In the genomic region with DNA sequence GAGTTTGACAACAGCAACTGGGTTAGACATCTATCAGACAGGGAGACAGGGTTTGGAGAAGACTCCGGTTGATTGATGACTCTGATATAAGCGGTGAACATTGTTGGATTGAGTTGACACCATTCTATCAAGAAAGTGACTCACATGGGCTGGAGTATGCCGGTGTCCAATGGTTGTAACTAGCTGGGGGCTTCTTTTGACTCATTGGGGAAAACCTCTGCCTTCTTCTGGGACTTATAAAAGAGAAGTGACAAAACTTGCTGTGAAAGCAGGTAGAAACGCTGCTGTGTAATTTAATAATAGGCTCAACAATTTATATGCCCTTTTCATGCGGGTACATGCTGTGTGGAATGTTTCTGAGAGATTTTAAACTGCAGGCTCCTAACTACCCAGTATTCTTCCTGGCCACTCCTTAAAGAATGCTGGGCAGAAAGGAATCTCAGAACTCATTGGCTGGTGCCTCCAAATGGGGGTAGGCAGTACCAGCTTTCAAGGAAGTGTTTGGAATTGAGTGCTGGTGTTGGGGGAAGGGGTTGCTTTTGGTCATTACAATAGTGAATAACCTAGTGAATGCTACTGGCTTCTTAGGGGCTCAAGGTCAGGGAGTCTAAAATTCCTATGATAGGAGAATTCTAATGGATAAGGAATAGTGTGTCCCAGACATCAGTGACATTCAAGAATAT, we compare ENCODE assay signal across 1 cellular context.
TF ChIP-seq lines count a peak whose summit lies in the region.

No MANE protein-coding gene starts in this region.

TF ChIP-seq in WTC11, 78 proteins besides CTCF, POLR2A, EP300 and RAD21 (continued from another document):
- TF ChIP-seq, protein P1, sequence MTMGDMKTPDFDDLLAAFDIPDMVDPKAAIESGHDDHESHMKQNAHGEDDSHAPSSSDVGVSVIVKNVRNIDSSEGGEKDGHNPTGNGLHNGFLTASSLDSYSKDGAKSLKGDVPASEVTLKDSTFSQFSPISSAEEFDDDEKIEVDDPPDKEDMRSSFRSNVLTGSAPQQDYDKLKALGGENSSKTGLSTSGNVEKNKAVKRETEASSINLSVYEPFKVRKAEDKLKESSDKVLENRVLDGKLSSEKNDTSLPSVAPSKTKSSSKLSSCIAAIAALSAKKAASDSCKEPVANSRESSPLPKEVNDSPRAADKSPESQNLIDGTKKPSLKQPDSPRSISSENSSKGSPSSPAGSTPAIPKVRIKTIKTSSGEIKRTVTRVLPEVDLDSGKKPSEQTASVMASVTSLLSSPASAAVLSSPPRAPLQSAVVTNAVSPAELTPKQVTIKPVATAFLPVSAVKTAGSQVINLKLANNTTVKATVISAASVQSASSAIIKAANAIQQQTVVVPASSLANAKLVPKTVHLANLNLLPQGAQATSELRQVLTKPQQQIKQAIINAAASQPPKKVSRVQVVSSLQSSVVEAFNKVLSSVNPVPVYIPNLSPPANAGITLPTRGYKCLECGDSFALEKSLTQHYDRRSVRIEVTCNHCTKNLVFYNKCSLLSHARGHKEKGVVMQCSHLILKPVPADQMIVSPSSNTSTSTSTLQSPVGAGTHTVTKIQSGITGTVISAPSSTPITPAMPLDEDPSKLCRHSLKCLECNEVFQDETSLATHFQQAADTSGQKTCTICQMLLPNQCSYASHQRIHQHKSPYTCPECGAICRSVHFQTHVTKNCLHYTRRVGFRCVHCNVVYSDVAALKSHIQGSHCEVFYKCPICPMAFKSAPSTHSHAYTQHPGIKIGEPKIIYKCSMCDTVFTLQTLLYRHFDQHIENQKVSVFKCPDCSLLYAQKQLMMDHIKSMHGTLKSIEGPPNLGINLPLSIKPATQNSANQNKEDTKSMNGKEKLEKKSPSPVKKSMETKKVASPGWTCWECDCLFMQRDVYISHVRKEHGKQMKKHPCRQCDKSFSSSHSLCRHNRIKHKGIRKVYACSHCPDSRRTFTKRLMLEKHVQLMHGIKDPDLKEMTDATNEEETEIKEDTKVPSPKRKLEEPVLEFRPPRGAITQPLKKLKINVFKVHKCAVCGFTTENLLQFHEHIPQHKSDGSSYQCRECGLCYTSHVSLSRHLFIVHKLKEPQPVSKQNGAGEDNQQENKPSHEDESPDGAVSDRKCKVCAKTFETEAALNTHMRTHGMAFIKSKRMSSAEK (CRISPR knock-in tag; IDR thresholded peaks at IDR 0.05; ENCODE audit: borderline replicate concordance): no peak
- TF ChIP-seq ZNF138 (CRISPR knock-in tag; conservative IDR thresholded peaks at IDR 0.05): no peak
- TF ChIP-seq, protein P2, sequence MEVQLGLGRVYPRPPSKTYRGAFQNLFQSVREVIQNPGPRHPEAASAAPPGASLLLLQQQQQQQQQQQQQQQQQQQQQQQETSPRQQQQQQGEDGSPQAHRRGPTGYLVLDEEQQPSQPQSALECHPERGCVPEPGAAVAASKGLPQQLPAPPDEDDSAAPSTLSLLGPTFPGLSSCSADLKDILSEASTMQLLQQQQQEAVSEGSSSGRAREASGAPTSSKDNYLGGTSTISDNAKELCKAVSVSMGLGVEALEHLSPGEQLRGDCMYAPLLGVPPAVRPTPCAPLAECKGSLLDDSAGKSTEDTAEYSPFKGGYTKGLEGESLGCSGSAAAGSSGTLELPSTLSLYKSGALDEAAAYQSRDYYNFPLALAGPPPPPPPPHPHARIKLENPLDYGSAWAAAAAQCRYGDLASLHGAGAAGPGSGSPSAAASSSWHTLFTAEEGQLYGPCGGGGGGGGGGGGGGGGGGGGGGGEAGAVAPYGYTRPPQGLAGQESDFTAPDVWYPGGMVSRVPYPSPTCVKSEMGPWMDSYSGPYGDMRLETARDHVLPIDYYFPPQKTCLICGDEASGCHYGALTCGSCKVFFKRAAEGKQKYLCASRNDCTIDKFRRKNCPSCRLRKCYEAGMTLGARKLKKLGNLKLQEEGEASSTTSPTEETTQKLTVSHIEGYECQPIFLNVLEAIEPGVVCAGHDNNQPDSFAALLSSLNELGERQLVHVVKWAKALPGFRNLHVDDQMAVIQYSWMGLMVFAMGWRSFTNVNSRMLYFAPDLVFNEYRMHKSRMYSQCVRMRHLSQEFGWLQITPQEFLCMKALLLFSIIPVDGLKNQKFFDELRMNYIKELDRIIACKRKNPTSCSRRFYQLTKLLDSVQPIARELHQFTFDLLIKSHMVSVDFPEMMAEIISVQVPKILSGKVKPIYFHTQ (CRISPR knock-in tag; IDR thresholded peaks at IDR 0.05): no peak
- TF ChIP-seq JUN (CRISPR knock-in tag; IDR thresholded peaks at IDR 0.05): no peak
- TF ChIP-seq ZNF232 (CRISPR knock-in tag; IDR thresholded peaks at IDR 0.05): no peak
- TF ChIP-seq, protein P3, sequence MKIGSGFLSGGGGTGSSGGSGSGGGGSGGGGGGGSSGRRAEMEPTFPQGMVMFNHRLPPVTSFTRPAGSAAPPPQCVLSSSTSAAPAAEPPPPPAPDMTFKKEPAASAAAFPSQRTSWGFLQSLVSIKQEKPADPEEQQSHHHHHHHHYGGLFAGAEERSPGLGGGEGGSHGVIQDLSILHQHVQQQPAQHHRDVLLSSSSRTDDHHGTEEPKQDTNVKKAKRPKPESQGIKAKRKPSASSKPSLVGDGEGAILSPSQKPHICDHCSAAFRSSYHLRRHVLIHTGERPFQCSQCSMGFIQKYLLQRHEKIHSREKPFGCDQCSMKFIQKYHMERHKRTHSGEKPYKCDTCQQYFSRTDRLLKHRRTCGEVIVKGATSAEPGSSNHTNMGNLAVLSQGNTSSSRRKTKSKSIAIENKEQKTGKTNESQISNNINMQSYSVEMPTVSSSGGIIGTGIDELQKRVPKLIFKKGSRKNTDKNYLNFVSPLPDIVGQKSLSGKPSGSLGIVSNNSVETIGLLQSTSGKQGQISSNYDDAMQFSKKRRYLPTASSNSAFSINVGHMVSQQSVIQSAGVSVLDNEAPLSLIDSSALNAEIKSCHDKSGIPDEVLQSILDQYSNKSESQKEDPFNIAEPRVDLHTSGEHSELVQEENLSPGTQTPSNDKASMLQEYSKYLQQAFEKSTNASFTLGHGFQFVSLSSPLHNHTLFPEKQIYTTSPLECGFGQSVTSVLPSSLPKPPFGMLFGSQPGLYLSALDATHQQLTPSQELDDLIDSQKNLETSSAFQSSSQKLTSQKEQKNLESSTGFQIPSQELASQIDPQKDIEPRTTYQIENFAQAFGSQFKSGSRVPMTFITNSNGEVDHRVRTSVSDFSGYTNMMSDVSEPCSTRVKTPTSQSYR (CRISPR knock-in tag; IDR thresholded peaks at IDR 0.05): no peak
- TF ChIP-seq MYBL2 (CRISPR knock-in tag; IDR thresholded peaks at IDR 0.05): no peak
- no peak for TF ChIP-seq ZNF317 (CRISPR knock-in tag; IDR thresholded peaks at IDR 0.05; ENCODE audit: borderline replicate concordance, low read depth)
- no peak for TF ChIP-seq IRF2 (CRISPR knock-in tag; IDR thresholded peaks at IDR 0.05; ENCODE audit: borderline replicate concordance, low read depth)
